ENCODE assay signal across 8 cellular contexts in the genomic region with DNA sequence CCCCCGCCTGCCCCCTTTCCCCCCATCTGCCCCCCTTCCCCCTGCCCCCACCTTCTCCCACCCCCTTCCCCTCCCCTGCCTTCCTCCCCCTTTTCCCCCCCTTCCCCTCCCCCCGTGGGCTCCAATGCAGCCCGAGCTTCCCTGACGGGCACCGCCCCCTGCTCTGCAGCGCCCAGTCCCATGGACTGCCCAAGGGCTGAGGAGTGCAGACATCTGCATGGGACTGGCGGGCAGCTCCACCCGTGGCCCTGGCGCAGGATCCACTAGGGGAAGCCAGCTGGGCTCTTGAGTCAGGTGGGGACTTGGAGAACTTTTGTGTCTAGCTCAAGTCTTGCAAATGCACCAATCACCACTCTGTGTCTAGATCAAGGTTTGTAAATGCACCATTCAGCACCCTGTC.
"Had no signal": no experiment of that assay in that cellular context is flagged by ENCODE, and none has a peak within 500 bp of the region (broad histone marks: within the 10 kb centered on the region; RNA-seq: fewer than 3 reads in every experiment).

No MANE protein-coding gene starts in this region.

- H3K4me3 ChIP-seq: GM12878 had no signal

- FAIRE-seq: G401.6, GM12878, GM12891, GM12892, GM18507, GM19239 had no signal

- DNase-seq: GDM1, GF-D8 had no signal
